Comparison of ENCODE assay signal across 8 cellular contexts in the genomic region with DNA sequence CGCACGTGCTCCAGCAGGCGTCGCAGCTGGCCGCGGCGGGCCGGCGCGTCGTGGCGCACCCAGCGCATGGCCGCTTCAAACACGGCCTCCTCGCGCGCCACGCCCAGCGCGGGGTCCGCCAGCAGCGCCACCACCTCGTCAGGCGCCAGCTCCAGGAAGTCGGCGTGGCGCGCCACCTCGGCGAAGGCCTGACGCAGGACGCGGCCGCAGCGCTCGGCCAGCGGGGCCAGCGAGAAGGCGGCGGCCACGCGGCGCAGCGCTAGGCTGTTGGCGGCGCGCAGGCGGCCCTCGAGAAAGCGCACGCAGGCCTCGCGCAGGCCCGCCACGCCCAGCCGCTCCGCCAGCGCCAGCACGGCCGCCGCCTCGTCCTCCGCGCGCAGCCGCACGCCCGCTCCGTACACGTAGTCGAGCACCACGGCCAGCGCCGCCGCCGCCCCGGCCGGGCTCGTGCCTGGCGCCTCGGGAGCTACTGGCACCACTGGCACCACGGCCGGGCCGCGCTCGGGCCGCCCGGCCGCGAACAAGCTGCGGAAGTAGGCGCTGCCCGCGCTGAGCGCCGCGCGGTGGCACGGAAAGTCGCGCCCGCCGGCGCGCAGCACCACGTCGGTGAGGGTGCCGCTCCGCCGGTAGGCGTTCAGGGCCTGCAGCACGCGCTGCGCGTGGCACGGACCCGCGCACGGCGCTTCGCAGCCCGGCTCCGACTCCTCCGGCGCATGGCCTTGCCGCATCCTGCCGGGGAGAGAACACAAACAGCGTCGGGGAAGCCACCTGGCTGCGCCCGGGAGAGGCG. TPM values are rescaled to one million over a fixed set of nuclear protein-coding genes. Genes with fewer than 3 reads are reported as not detected.
DNase-seq lines count a peak whose midpoint lies in the region; TF ChIP-seq lines count a peak whose summit lies in the region.

No MANE protein-coding gene starts in this region.

- peak overlapping the region; percentile 27 for H3K4me3 ChIP-seq in BJ (ENCODE audit: low read depth, low read length)
- no peak overlapping the region for H3K4me3 ChIP-seq in HAP-1
- H3K4me3 ChIP-seq in NT2/D1 (ENCODE audit: insufficient read length, low read depth): peak overlapping the region; percentile 54
- H3K4me3 ChIP-seq in testis: peak overlapping the region; percentile 50 to 55

- peak overlapping the region; percentile 80 for H3K4me3 Mint-ChIP-seq in activated T-helper 1 cell treated with anti-CD3 and anti-CD28 coated beads, Interleukin-12 subunit alpha, Interleukin-12 subunit beta, Interleukin-2, Interleukin-4 antibody, amounts not matched to agents 30 ng/mL and 10 ng/mL and 1 ng/mL, durations not matched to agents 14 hours and 24 hours and 36 hours
- peak overlapping the region; percentile 83 for H3K4me3 Mint-ChIP-seq in neural crest cell

- CTCF ChIA-PET in BJ (lab: Yijun Ruan, JAX): interaction anchor here (0.6 to 4.8 kb wide), 8 partner anchors 22 to 141 kb away, joined by 3 to 18 read pairs (median 4); a partner anchor contains a TSS

- 0 to 1% methylated on average over 13 to 106 of the region's 133 CpGs for WGBS in testis, 2 donors

- in situ Hi-C loops in HAP-1 (cut with MboI; ENCODE audit: low sequenced_read_pairs): no loop called here

- H3K36me3 ChIP-seq in BJ (ENCODE audit: control insufficient read depth, insufficient read depth, low read length) (no peaks in the 10 kb centered on the region), HAP-1 (replicated peaks) (no peaks in the 10 kb centered on the region), NT2/D1 (ENCODE audit: insufficient read depth, insufficient read length, low read length) (peaks cover 13% of the 10 kb centered on the region), testis (ENCODE audit: low read depth, missing control alignments) (no peaks in the 10 kb centered on the region)

- peaks cover 6% of the 10 kb centered on the region for H3K36me3 Mint-ChIP-seq in activated T-helper 1 cell treated with anti-CD3 and anti-CD28 coated beads, Interleukin-12 subunit alpha, Interleukin-12 subunit beta, Interleukin-2, Interleukin-4 antibody, amounts not matched to agents 30 ng/mL and 10 ng/mL and 1 ng/mL, durations not matched to agents 14 hours and 24 hours and 36 hours (ENCODE audit: low read depth)
- peaks cover 13% of the 10 kb centered on the region for H3K36me3 Mint-ChIP-seq in neural crest cell (ENCODE audit: low read depth)

- POLR2A ChIA-PET in BJ (lab: Charles Lee): no interaction called here

- H3K4me1 ChIP-seq in HAP-1 (no peaks in the 10 kb centered on the region), NT2/D1 (ENCODE audit: insufficient read depth, insufficient read length) (peaks cover 16% of the 10 kb centered on the region), testis (no peaks in the 10 kb centered on the region)

- TF ChIP-seq POLR2A in testis (IDR thresholded peaks at IDR 0.05): no peak

- H3K9me3 Mint-ChIP-seq in activated T-helper 1 cell treated with anti-CD3 and anti-CD28 coated beads, Interleukin-12 subunit alpha, Interleukin-12 subunit beta, Interleukin-2, Interleukin-4 antibody, amounts not matched to agents 30 ng/mL and 10 ng/mL and 1 ng/mL, durations not matched to agents 14 hours and 24 hours and 36 hours: peaks cover 3% of the 10 kb centered on the region
- H3K9me3 Mint-ChIP-seq in neural crest cell: peaks cover 3% of the 10 kb centered on the region

- peak overlapping the region; percentile 64 for H3K9ac ChIP-seq in NT2/D1 (ENCODE audit: insufficient read length, low read depth)

- H3K27ac ChIP-seq in testis: peak overlapping the region in 1 of 2 donors; percentile 61

- TF ChIP-seq CTCF in BJ (IDR thresholded peaks at IDR 0.05; ENCODE audit: insufficient read depth, low read depth, low read length) (no peak), neural crest cell (conservative IDR thresholded peaks at IDR 0.05) (no peak), testis (IDR thresholded peaks at IDR 0.05) (no peak)

- H3K27ac Mint-ChIP-seq in activated T-helper 1 cell treated with anti-CD3 and anti-CD28 coated beads, Interleukin-12 subunit alpha, Interleukin-12 subunit beta, Interleukin-2, Interleukin-4 antibody, amounts not matched to agents 30 ng/mL and 10 ng/mL and 1 ng/mL, durations not matched to agents 14 hours and 24 hours and 36 hours: peak overlapping the region; percentile 65
- peak overlapping the region; percentile 89 for H3K27ac Mint-ChIP-seq in neural crest cell (ENCODE audit: unreplicated experiment)

- intact Hi-C loops in activated T-helper 1 cell treated with anti-CD3 and anti-CD28 coated beads, Interleukin-12 subunit alpha, Interleukin-12 subunit beta, Interleukin-2, Interleukin-4 antibody, amounts not matched to agents 30 ng/mL and 10 ng/mL and 1 ng/mL, durations not matched to agents 14 hours and 24 hours and 36 hours (cut with micrococcal nuclease): no loop called here
- intact Hi-C loops in testis (cut with DNase I; ENCODE audit: low total_unique reads): no loop called here

- H3K4me1 Mint-ChIP-seq in activated T-helper 1 cell treated with anti-CD3 and anti-CD28 coated beads, Interleukin-12 subunit alpha, Interleukin-12 subunit beta, Interleukin-2, Interleukin-4 antibody, amounts not matched to agents 30 ng/mL and 10 ng/mL and 1 ng/mL, durations not matched to agents 14 hours and 24 hours and 36 hours (ENCODE audit: low read depth): peaks cover 20% of the 10 kb centered on the region
- peaks cover 35% of the 10 kb centered on the region for H3K4me1 Mint-ChIP-seq in neural crest cell

- H3K27me3 ChIP-seq in BJ (ENCODE audit: control insufficient read depth, insufficient read depth, low read length) (peaks cover 26% of the 10 kb centered on the region), HAP-1 (ENCODE audit: low read depth) (peaks cover 30% of the 10 kb centered on the region), NT2/D1 (ENCODE audit: insufficient read depth, insufficient read length) (peaks cover 47% of the 10 kb centered on the region), testis (no peaks in the 10 kb centered on the region)

- no peak for DNase-seq in BJ (ENCODE audit: low read depth)
- DNase-seq in HAP-1 (ENCODE audit: low spot score in 2 of 2): peak; percentile 19 to 50
- no peak for DNase-seq in NT2/D1 (ENCODE audit: low read depth, low spot score)
- peak; percentile 65 for DNase-seq in activated T-helper 1 cell treated with anti-CD3 and anti-CD28 coated beads, Interleukin-12 subunit alpha, Interleukin-12 subunit beta, Interleukin-2, Interleukin-4 antibody, amounts not matched to agents 30 ng/mL and 10 ng/mL and 1 ng/mL, durations not matched to agents 14 hours and 24 hours and 36 hours (ENCODE audit: low spot score)
- peak; percentile 47 for DNase-seq in fibroblast of peridontal ligament (ENCODE audit: extremely low read depth)
- peak; percentile 48 for DNase-seq in neural crest cell (ENCODE audit: low read depth, low spot score)
- DNase-seq in testis: peak; percentile 80
- no peak for DNase-seq in NCI-H446 treated with DMSO at 0.1 percent for 48 hours (lab: John Stamatoyannopoulos, UW)

- peaks cover 58% of the 10 kb centered on the region for H3K27me3 Mint-ChIP-seq in activated T-helper 1 cell treated with anti-CD3 and anti-CD28 coated beads, Interleukin-12 subunit alpha, Interleukin-12 subunit beta, Interleukin-2, Interleukin-4 antibody, amounts not matched to agents 30 ng/mL and 10 ng/mL and 1 ng/mL, durations not matched to agents 14 hours and 24 hours and 36 hours (ENCODE audit: insufficient read depth)
- peaks cover 55% of the 10 kb centered on the region for H3K27me3 Mint-ChIP-seq in neural crest cell (ENCODE audit: low read depth)

- H3K9me3 ChIP-seq in HAP-1 (no peaks in the 10 kb centered on the region), NT2/D1 (ENCODE audit: insufficient read depth, low read length) (peaks cover 17% of the 10 kb centered on the region), testis (no peaks in the 10 kb centered on the region)

RNA-seq across cellular contexts. Expression of a gene that starts 2.9 kb away (rescaled TPM):
- polyA plus RNA-seq in BJ (2011; rRNA removed) (1.7 and 3.1 TPM in 2 replicates), testis (ENCODE audit: insufficient read depth, low read depth, low replicate concordance) (15.4 TPM)
- polyA minus RNA-seq in BJ (2011; rRNA and poly(A)+ RNA removed): 1.0 and 1.7 TPM in 2 replicates
- 2.5 and 2.8 TPM in 2 replicates for total RNA-seq in activated T-helper 1 cell treated with anti-CD3 and anti-CD28 coated beads, Interleukin-12 subunit alpha, Interleukin-12 subunit beta, Interleukin-2, Interleukin-4 antibody, amounts not matched to agents 30 ng/mL and 10 ng/mL and 1 ng/mL, durations not matched to agents 14 hours and 24 hours and 36 hours
- total RNA-seq in neural crest cell (9.4 and 11.6 TPM in 2 replicates), testis (10 to 100 TPM; 51.2 to 58.2 TPM)

RNA-seq across cellular contexts. Expression of a gene that starts 30.8 kb away (rescaled TPM):
- polyA plus RNA-seq in BJ (2011; rRNA removed) (3,005 and 3,406 TPM in 2 replicates), testis (ENCODE audit: insufficient read depth, low read depth, low replicate concordance) (1,294 TPM)
- 700 and 1,218 TPM in 2 replicates for polyA minus RNA-seq in BJ (2011; rRNA and poly(A)+ RNA removed)
- total RNA-seq in activated T-helper 1 cell treated with anti-CD3 and anti-CD28 coated beads, Interleukin-12 subunit alpha, Interleukin-12 subunit beta, Interleukin-2, Interleukin-4 antibody, amounts not matched to agents 30 ng/mL and 10 ng/mL and 1 ng/mL, durations not matched to agents 14 hours and 24 hours and 36 hours: 2,822 and 2,924 TPM in 2 replicates
- total RNA-seq in neural crest cell (3,598 and 3,664 TPM in 2 replicates), testis (100 to 1,000 TPM; 464 to 925 TPM)

Comparison
In these comparisons a context has a peak if more than half of its experiments do, and no peak if none do; other contexts are left out.
1. DNase-seq: peak in HAP-1 (2 of 2), activated T-helper 1 cell treated with anti-CD3 and anti-CD28 coated beads, Interleukin-12 subunit alpha, Interleukin-12 subunit beta, Interleukin-2, Interleukin-4 antibody, amounts not matched to agents 30 ng/mL and 10 ng/mL and 1 ng/mL, durations not matched to agents 14 hours and 24 hours and 36 hours (single experiment), fibroblast of peridontal ligament (single experiment), neural crest cell (single experiment) and testis (single experiment); none in BJ (single experiment), NT2/D1 (single experiment) and NCI-H446 treated with DMSO at 0.1 percent for 48 hours (single experiment).